23 cellular contexts compared by ENCODE assay signal in genomic region chr3:117404153-117404552, GRCh38.
"Had no signal": no experiment of that assay in that cellular context is flagged by ENCODE, and none has a peak within 500 bp of the region (broad histone marks: within the 10 kb centered on the region; RNA-seq: fewer than 3 reads in every experiment).

No MANE protein-coding gene starts in this region.

- H3K9me3 Mint-ChIP-seq: activated naive CD8-positive, alpha-beta T cell treated with anti-CD3 and anti-CD28 coated beads, Interleukin-2, amount 10 ng/mL, durations not matched to agents 7 days and 5 days; nephron had no signal

- FAIRE-seq: endothelial cell of umbilical vein, small intestine had no signal

- H3K4me3 Mint-ChIP-seq: activated naive CD4-positive, alpha-beta T cell treated with anti-CD3 and anti-CD28 coated beads for 36 hours; activated naive CD8-positive, alpha-beta T cell treated with anti-CD3 and anti-CD28 coated beads, Interleukin-2, amount 10 ng/mL, durations not matched to agents 7 days and 5 days; activated T-cell treated with anti-CD3 and anti-CD28 coated beads, Interleukin-2, amount 50 U/mL, for 72 hours; dendritic cell treated with granulocyte-macrophage colony-stimulating factor and Interleukin-4, amounts not matched to agents 40 ng/mL and 50 ng/mL, for 4 days; memory B cell; nephron; stimulated activated effector memory CD8-positive, alpha-beta T cell treated with anti-CD3 and anti-CD28 coated beads, Interleukin-12 subunit alpha, Interleukin-12 subunit beta, amount 100 ng/mL, for 72 hours; stimulated activated naive CD8-positive, alpha-beta T cell treated with anti-CD3 and anti-CD28 coated beads, Interleukin-15, amount 100 ng/mL, for 72 hours; T-helper 17 cell had no signal

- ATAC-seq: activated T-cell treated with anti-CD3 and anti-CD28 coated beads, Interleukin-2, amount 50 U/mL, for 72 hours; heart left ventricle; sciatic nerve; stimulated activated effector memory CD8-positive, alpha-beta T cell treated with anti-CD3 and anti-CD28 coated beads, Interleukin-12 subunit alpha, Interleukin-12 subunit beta, amount 100 ng/mL, for 72 hours; stimulated activated naive CD8-positive, alpha-beta T cell treated with anti-CD3 and anti-CD28 coated beads, Interleukin-15, amount 100 ng/mL, for 72 hours; T-helper 17 cell had no signal

- H3K4me1 ChIP-seq: esophagus muscularis mucosa had no signal

- H3K9me3 ChIP-seq: esophagus muscularis mucosa, heart left ventricle, neutrophil, tibial nerve had no signal

- DNase-seq: activated CD4-positive, alpha-beta T cell treated with anti-CD3 and anti-CD28 coated beads for 4 hours; activated CD4-positive, alpha-beta T cell treated with anti-CD3 and anti-CD28 coated beads, Interleukin-2, amount 50 U/mL, for 48 hours; activated CD4-positive, CD25-positive, alpha-beta regulatory T cell; activated effector memory CD4-positive, alpha-beta T cell treated with Interleukin-2 at 50 U/mL for 16 hours; activated naive CD4-positive, alpha-beta T cell treated with anti-CD3 and anti-CD28 coated beads for 36 hours; activated naive CD8-positive, alpha-beta T cell treated with anti-CD3 and anti-CD28 coated beads, Interleukin-2, amount 10 ng/mL, durations not matched to agents 7 days and 5 days; activated T-cell treated with anti-CD3 and anti-CD28 coated beads, Interleukin-2, amount 50 U/mL, for 72 hours; effector CD8-positive, alpha-beta T cell; heart left ventricle; posterior cingulate gyrus; small intestine; stimulated activated CD4-positive, alpha-beta T cell treated with anti-CD3 and anti-CD28 coated beads, Interleukin-2, amount 100 ng/mL, for 24 hours; stimulated activated naive CD8-positive, alpha-beta T cell treated with anti-CD3 and anti-CD28 coated beads, Interleukin-15, amount 100 ng/mL, for 72 hours; T-helper 17 cell had no signal

- H3K4me1 Mint-ChIP-seq: activated naive CD8-positive, alpha-beta T cell treated with anti-CD3 and anti-CD28 coated beads, Interleukin-2, amount 10 ng/mL, durations not matched to agents 7 days and 5 days; memory B cell; stimulated activated effector memory CD8-positive, alpha-beta T cell treated with anti-CD3 and anti-CD28 coated beads, Interleukin-12 subunit alpha, Interleukin-12 subunit beta, amount 100 ng/mL, for 72 hours; stimulated activated naive CD8-positive, alpha-beta T cell treated with anti-CD3 and anti-CD28 coated beads, Interleukin-15, amount 100 ng/mL, for 72 hours; T-helper 17 cell had no signal

- H3K27ac Mint-ChIP-seq: activated naive CD4-positive, alpha-beta T cell treated with anti-CD3 and anti-CD28 coated beads for 36 hours; activated naive CD8-positive, alpha-beta T cell treated with anti-CD3 and anti-CD28 coated beads, Interleukin-2, amount 10 ng/mL, durations not matched to agents 7 days and 5 days; activated T-cell treated with anti-CD3 and anti-CD28 coated beads, Interleukin-2, amount 50 U/mL, for 72 hours; dendritic cell treated with granulocyte-macrophage colony-stimulating factor and Interleukin-4, amounts not matched to agents 40 ng/mL and 50 ng/mL, for 4 days; memory B cell; nephron; stimulated activated effector memory CD8-positive, alpha-beta T cell treated with anti-CD3 and anti-CD28 coated beads, Interleukin-12 subunit alpha, Interleukin-12 subunit beta, amount 100 ng/mL, for 72 hours; stimulated activated naive CD8-positive, alpha-beta T cell treated with anti-CD3 and anti-CD28 coated beads, Interleukin-15, amount 100 ng/mL, for 72 hours; T-helper 17 cell had no signal

- H3K27ac ChIP-seq: esophagus muscularis mucosa, heart left ventricle, neutrophil, tibial nerve had no signal

- H3K36me3 Mint-ChIP-seq: activated naive CD8-positive, alpha-beta T cell treated with anti-CD3 and anti-CD28 coated beads, Interleukin-2, amount 10 ng/mL, durations not matched to agents 7 days and 5 days; memory B cell; stimulated activated effector memory CD8-positive, alpha-beta T cell treated with anti-CD3 and anti-CD28 coated beads, Interleukin-12 subunit alpha, Interleukin-12 subunit beta, amount 100 ng/mL, for 72 hours had no signal

- H3K36me3 ChIP-seq: esophagus muscularis mucosa, heart left ventricle, neutrophil, tibial nerve had no signal

- H3K4me3 ChIP-seq: esophagus muscularis mucosa, heart left ventricle, tibial nerve had no signal

- H3K27me3 ChIP-seq: esophagus muscularis mucosa, heart left ventricle, neutrophil, tibial nerve had no signal

- H3K27me3 Mint-ChIP-seq: activated naive CD8-positive, alpha-beta T cell treated with anti-CD3 and anti-CD28 coated beads, Interleukin-2, amount 10 ng/mL, durations not matched to agents 7 days and 5 days; dendritic cell treated with granulocyte-macrophage colony-stimulating factor and Interleukin-4, amounts not matched to agents 40 ng/mL and 50 ng/mL, for 4 days; memory B cell; stimulated activated naive CD8-positive, alpha-beta T cell treated with anti-CD3 and anti-CD28 coated beads, Interleukin-15, amount 100 ng/mL, for 72 hours; T-helper 17 cell had no signal
